Comparison of ENCODE assay signal across 8 cellular contexts in genomic region chr10:103193107-103193819, GRCh38. TPM values are rescaled to one million over a fixed set of nuclear protein-coding genes. Genes with fewer than 3 reads are reported as not detected.
A peak's percentile ranks its signal among the peaks of the same experiment; 100 is the strongest.
DNase-seq lines count a peak whose midpoint lies in the region; ATAC-seq and TF ChIP-seq lines count a peak whose summit lies in the region.

Gene NT5C2, minus strand, starts transcription at chr10:103193272. Its CDS starts 18,314 bp downstream, at chr10:103174958.

- DNase-seq in CD1c-positive myeloid dendritic cell (ENCODE audit: extremely low spot score), result peak; percentile 89
- peak in 1 of 2 experiments; percentile 60 for DNase-seq in PC-9
- peak; percentile 90 for DNase-seq in activated T-cell treated with anti-CD3 and anti-CD28 coated beads, Interleukin-2, amount 50 U/mL, for 24 hours
- peak; percentile 86 for DNase-seq in stimulated activated CD8-positive, alpha-beta memory T cell treated with anti-CD3 and anti-CD28 coated beads, Interleukin-4, amount 100 ng/mL, for 48 hours

- H3K27me3 ChIP-seq in PC-9 (ENCODE audit: insufficient read depth, low read depth), result no peaks in the 10 kb centered on the region
- H3K27me3 ChIP-seq in esophagus (ENCODE audit: control insufficient read depth in 1 of 2, insufficient read depth in 2 of 2, low read length in 2 of 2), result no peaks in the 10 kb centered on the region
- H3K27me3 ChIP-seq in mucosa of stomach (ENCODE audit: control insufficient read depth, insufficient read depth, low read length), result no peaks in the 10 kb centered on the region

- H3K4me3 Mint-ChIP-seq in activated T-cell treated with anti-CD3 and anti-CD28 coated beads, Interleukin-2, amount 50 U/mL, for 24 hours, result peak within 1 kb of the TSS; percentile 99

- no peaks in the 10 kb centered on the region for H3K9me3 ChIP-seq in PC-9 (ENCODE audit: insufficient read depth, low read depth)
- H3K9me3 ChIP-seq in esophagus (ENCODE audit: control insufficient read depth in 2 of 2, insufficient read depth in 1 of 2, low read depth in 1 of 2, low read length in 1 of 2), result no peaks in the 10 kb centered on the region
- H3K9me3 ChIP-seq in mucosa of stomach (ENCODE audit: control insufficient read depth, low read length), result no peaks in the 10 kb centered on the region

- no peaks in the 10 kb centered on the region for H3K9me2 ChIP-seq in PC-9 (ENCODE audit: insufficient read depth)

- peaks cover 50% of the 10 kb centered on the region for H3K79me2 ChIP-seq in PC-9 (ENCODE audit: low read depth)

- no peaks in the 10 kb centered on the region for H3K9me3 Mint-ChIP-seq in activated T-cell treated with anti-CD3 and anti-CD28 coated beads, Interleukin-2, amount 50 U/mL, for 24 hours

- peak within 1 kb of the TSS; percentile 98 for H3K27ac Mint-ChIP-seq in activated T-cell treated with anti-CD3 and anti-CD28 coated beads, Interleukin-2, amount 50 U/mL, for 24 hours

- H3K27ac ChIP-seq in PC-9 (peak within 1 kb of the TSS; percentile 84), esophagus (ENCODE audit: low read depth in 2 of 2, low read length in 1 of 2) (peak within 1 kb of the TSS; percentile 94 to 95)

- peaks cover 25% of the 10 kb centered on the region for H4K20me1 ChIP-seq in PC-9 (ENCODE audit: insufficient read depth)

- peak within 1 kb of the TSS; percentile 99 for H3K9ac ChIP-seq in mucosa of stomach (ENCODE audit: low read length)

- POLR2A ChIA-PET in PC-9 (lab: Charles Lee; ENCODE audit: unreplicated experiment), result interaction anchor here (0.6 to 1.7 kb wide), 6 partner anchors 9 to 792 kb away, joined by 3 to 15 read pairs (median 4); partner anchors contain the start of gene CNNM2

- no peak for TF ChIP-seq CTCF in PC-9 (conservative IDR thresholded peaks at IDR 0.05)

- H2AFZ ChIP-seq in PC-9, result peak within 1 kb of the TSS; percentile 77

- peaks cover 49% of the 10 kb centered on the region for H3K4me1 ChIP-seq in PC-9 (replicated peaks; ENCODE audit: insufficient read depth)
- peaks cover 0 to 6% of the 10 kb centered on the region in 2 donors for H3K4me1 ChIP-seq in esophagus (ENCODE audit: control insufficient read depth in 2 of 2, insufficient read depth in 2 of 2, low read length in 1 of 2)
- H3K4me1 ChIP-seq in mucosa of stomach (ENCODE audit: control insufficient read depth, insufficient read depth, low read length), result peaks cover 33% of the 10 kb centered on the region

- H3K36me3 ChIP-seq in PC-9 (ENCODE audit: low read depth) (peaks cover 13% of the 10 kb centered on the region; the same call in 1 of the 2 replicates), esophagus (ENCODE audit: control insufficient read depth in 2 of 2, insufficient read depth in 2 of 2, low read length in 1 of 2) (no peaks in the 10 kb centered on the region), mucosa of stomach (ENCODE audit: control insufficient read depth, insufficient read depth, low read length) (no peaks in the 10 kb centered on the region)

- peak; percentile 67 for ATAC-seq in GM19372 (IDR thresholded peaks at IDR 0.05; ENCODE audit: low read depth, unreplicated experiment)
- ATAC-seq in HG03565 (IDR thresholded peaks at IDR 0.05; ENCODE audit: unreplicated experiment), result peak; percentile 31

- peak within 1 kb of the TSS; percentile 96 for H3K4me2 ChIP-seq in PC-9

- CTCF ChIA-PET in PC-9 (lab: Charles Lee), result interaction anchor here (0.6 to 0.7 kb wide), 2 partner anchors 38 to 93 kb away, joined by 4 to 10 read pairs; no protein-coding TSS in a partner anchor

- 4% methylated on average over 49 to 62 of the region's 62 CpGs for WGBS in esophagus, 2 donors

- no peaks in the 10 kb centered on the region for H3K27me3 Mint-ChIP-seq in activated T-cell treated with anti-CD3 and anti-CD28 coated beads, Interleukin-2, amount 50 U/mL, for 24 hours

- H3K36me3 Mint-ChIP-seq in activated T-cell treated with anti-CD3 and anti-CD28 coated beads, Interleukin-2, amount 50 U/mL, for 24 hours (ENCODE audit: low read depth), result peaks cover 32% of the 10 kb centered on the region

- H3K4me1 Mint-ChIP-seq in activated T-cell treated with anti-CD3 and anti-CD28 coated beads, Interleukin-2, amount 50 U/mL, for 24 hours (ENCODE audit: low read depth), result peaks cover 55% of the 10 kb centered on the region

- H3K4me3 ChIP-seq in PC-9 (peak within 1 kb of the TSS; percentile 92), esophagus (ENCODE audit: low read depth in 1 of 2, low read length in 2 of 2) (peak within 1 kb of the TSS; percentile 88 to 94), mucosa of stomach (ENCODE audit: low read length) (peak within 1 kb of the TSS; percentile 61)

- no TSS peak for BruUV-seq in PC-9 (replicated peaks; lab: Mats Ljungman, UMichigan)

- H3F3A ChIP-seq in PC-9 (ENCODE audit: insufficient read depth, low read depth), result peaks cover 3% of the 10 kb centered on the region; the same call in 1 of the 2 replicates

- intact Hi-C loops in PC-9 (cut with micrococcal nuclease; ENCODE audit: unreplicated experiment), result loop anchor here (2.0 kb wide), 1 partner anchor 38 kb away; no protein-coding TSS in a partner anchor

RNA-seq across cellular contexts. Expression of gene NT5C2, which starts in this region (rescaled TPM):
- total RNA-seq in PC-9 (2021), result 47.1 and 67.9 TPM in 2 replicates
- 10 to 100 TPM; 60.6 to 75.0 TPM for polyA plus RNA-seq in esophagus
